ENCODE assay signal across 9 cellular contexts in the genomic region with DNA sequence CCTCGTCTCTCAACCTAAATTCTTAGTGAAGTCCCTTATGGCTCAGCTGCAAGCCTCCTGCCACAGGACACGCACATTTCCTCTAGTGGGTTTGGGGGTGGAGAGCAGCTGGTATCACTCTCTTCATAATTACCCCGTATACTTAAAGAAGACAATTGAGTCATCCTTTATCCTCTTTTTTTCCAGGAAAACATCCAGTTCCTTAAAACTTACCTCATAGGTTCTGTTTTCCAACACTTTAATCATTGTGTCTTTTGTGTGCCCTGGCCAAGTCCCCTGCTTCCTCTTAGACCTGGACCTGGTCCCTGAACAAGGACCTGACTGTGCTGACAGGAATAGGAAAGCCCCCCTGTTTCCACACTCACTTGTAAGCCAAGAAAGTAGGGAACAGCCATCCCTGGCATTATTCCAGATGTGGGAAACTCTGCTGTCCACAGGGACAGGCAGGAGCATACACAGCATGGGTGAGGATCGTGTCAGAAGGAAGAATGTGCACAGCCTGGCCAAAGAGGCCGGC. TPM values are rescaled to one million over a fixed set of nuclear protein-coding genes. Genes with fewer than 3 reads are reported as not detected.
DNase-seq lines count a peak whose midpoint lies in the region; ATAC-seq and TF ChIP-seq lines count a peak whose summit lies in the region.
"Had no signal": no experiment of that assay in that cellular context is flagged by ENCODE, and none has a peak within 500 bp of the region (broad histone marks: within the 10 kb centered on the region; RNA-seq: fewer than 3 reads in every experiment).

No MANE protein-coding gene starts in this region.

- peaks cover 9% of the 10 kb centered on the region for H3K9me3 Mint-ChIP-seq in T-helper 2 cell treated with Interferon-gamma antibody and Interleukin-4, amounts not matched to agents 5 μg/mL and 100 μg/mL, for 36 hours
- H3K9me3 Mint-ChIP-seq in activated CD8-positive, alpha-beta T cell treated with anti-CD3 and anti-CD28 coated beads for 36 hours = peaks cover 11% of the 10 kb centered on the region

- H3K9me3 ChIP-seq in heart left ventricle = peaks cover 0 to 15% (median 0%) of the 10 kb centered on the region in 12 donors
- no peaks in the 10 kb centered on the region for H3K9me3 ChIP-seq in spleen

- intact Hi-C loops in activated CD8-positive, alpha-beta T cell treated with anti-CD3 and anti-CD28 coated beads for 36 hours (cut with micrococcal nuclease) = loop anchor here (5.0 kb wide), 1 partner anchor 36 kb away; no protein-coding TSS in a partner anchor
- intact Hi-C loops in heart left ventricle (cut with DNase I) = no loop called here
- intact Hi-C loops in spleen (cut with DNase I; ENCODE audit: low total_unique reads) = no loop called here

- no peaks in the 10 kb centered on the region for H3K36me3 ChIP-seq in heart left ventricle
- no peaks in the 10 kb centered on the region for H3K36me3 ChIP-seq in spleen

- H3K4me1 ChIP-seq in heart left ventricle (peaks cover 0 to 35% (median 0%) of the 10 kb centered on the region in 12 donors), spleen (peaks cover 0 to 27% (median 14%) of the 10 kb centered on the region in 6 donors)

- H3K36me3 Mint-ChIP-seq in T-helper 2 cell treated with Interferon-gamma antibody and Interleukin-4, amounts not matched to agents 5 μg/mL and 100 μg/mL, for 36 hours (ENCODE audit: low read depth) = peaks cover 5% of the 10 kb centered on the region
- H3K36me3 Mint-ChIP-seq in activated CD8-positive, alpha-beta T cell treated with anti-CD3 and anti-CD28 coated beads for 36 hours (ENCODE audit: low read depth) = peaks cover 21% of the 10 kb centered on the region

- peak overlapping the region; percentile 9 for H3K4me3 Mint-ChIP-seq in T-helper 2 cell treated with Interferon-gamma antibody and Interleukin-4, amounts not matched to agents 5 μg/mL and 100 μg/mL, for 36 hours
- peak overlapping the region; percentile 19 for H3K4me3 Mint-ChIP-seq in activated CD8-positive, alpha-beta T cell treated with anti-CD3 and anti-CD28 coated beads for 36 hours

- no peak for TF ChIP-seq CTCF in activated CD8-positive, alpha-beta T cell treated with anti-CD3 and anti-CD28 coated beads for 36 hours (IDR thresholded peaks at IDR 0.05)
- TF ChIP-seq CTCF in heart left ventricle (IDR thresholded peaks at IDR 0.05) (no peak), spleen (IDR thresholded peaks at IDR 0.05 in 8 of 11, conservative IDR thresholded peaks at IDR 0.05 in 3 of 11) (no peak)

- no peaks in the 10 kb centered on the region for H3K27me3 Mint-ChIP-seq in T-helper 2 cell treated with Interferon-gamma antibody and Interleukin-4, amounts not matched to agents 5 μg/mL and 100 μg/mL, for 36 hours (ENCODE audit: low read depth)
- no peaks in the 10 kb centered on the region for H3K27me3 Mint-ChIP-seq in activated CD8-positive, alpha-beta T cell treated with anti-CD3 and anti-CD28 coated beads for 36 hours

- peak overlapping the region; percentile 34 for H3K27ac Mint-ChIP-seq in T-helper 2 cell treated with Interferon-gamma antibody and Interleukin-4, amounts not matched to agents 5 μg/mL and 100 μg/mL, for 36 hours
- H3K27ac Mint-ChIP-seq in activated CD8-positive, alpha-beta T cell treated with anti-CD3 and anti-CD28 coated beads for 36 hours = peak overlapping the region; percentile 83

- H3K27ac ChIP-seq in heart left ventricle (peak overlapping the region in 6 of 12 donors; percentile 4 to 85 (median 30)), spleen (peak overlapping the region in 7 of 8 donors; percentile 29 to 65 (median 55))

- WGBS in heart left ventricle, 4 donors = 37 to 46% (median 41%) methylated on average over 5 of the region's 5 CpGs
- 27 to 40% (median 31%) methylated on average over 5 of the region's 5 CpGs for WGBS in spleen, 5 donors

- no peaks in the 10 kb centered on the region for H3K27me3 ChIP-seq in heart left ventricle
- H3K27me3 ChIP-seq in spleen (replicated peaks in 1 of 7) = no peaks in the 10 kb centered on the region

- DNase-seq in T-helper 2 cell treated with Interferon-gamma antibody and Interleukin-4, amounts not matched to agents 5 μg/mL and 100 μg/mL, for 36 hours (ENCODE audit: low spot score) = no peak
- no peak for DNase-seq in T-helper 2 cell
- DNase-seq in activated CD8-positive, alpha-beta T cell treated with anti-CD3 and anti-CD28 coated beads for 36 hours = peak; percentile 61
- DNase-seq in heart left ventricle = peak in 4 of 5 donors; percentile 22 to 58 (median 32)
- DNase-seq in spleen = no peak
- DNase-seq in superior temporal gyrus (ENCODE audit: extremely low spot score) = no peak
- DNase-seq: SHP77 treated with DMSO at 0.1 percent for 48 hours had no signal

- CTCF ChIA-PET in activated CD8-positive, alpha-beta T cell treated with anti-CD3 and anti-CD28 coated beads for 36 hours (lab: Charles Lee) = interaction anchor here (0.8 to 1.9 kb wide), 2 partner anchors 15 to 48 kb away, joined by 3 to 13 read pairs; no protein-coding TSS in a partner anchor

- POLR2A ChIA-PET in activated CD8-positive, alpha-beta T cell treated with anti-CD3 and anti-CD28 coated beads for 36 hours (lab: Charles Lee) = interaction anchor here (1.6 kb wide), 1 partner anchor 9 kb away, joined by 5 read pairs; no protein-coding TSS in a partner anchor

- no peak overlapping the region for H3K4me3 ChIP-seq in heart left ventricle
- H3K4me3 ChIP-seq in spleen = no peak overlapping the region

- ATAC-seq in activated CD8-positive, alpha-beta T cell treated with anti-CD3 and anti-CD28 coated beads for 36 hours = peak; percentile 43
- ATAC-seq in heart left ventricle = peak; percentile 68 to 89 (median 82)
- no peak for ATAC-seq in GM19395 (IDR thresholded peaks at IDR 0.05; ENCODE audit: unreplicated experiment)
- ATAC-seq in GM18870 (IDR thresholded peaks at IDR 0.05; ENCODE audit: unreplicated experiment) = no peak

- TF ChIP-seq POLR2A in heart left ventricle (IDR thresholded peaks at IDR 0.05) (no peak), spleen (IDR thresholded peaks at IDR 0.05) (no peak)

- H3K4me1 Mint-ChIP-seq in T-helper 2 cell treated with Interferon-gamma antibody and Interleukin-4, amounts not matched to agents 5 μg/mL and 100 μg/mL, for 36 hours (ENCODE audit: low read depth) = peaks cover 30% of the 10 kb centered on the region
- H3K4me1 Mint-ChIP-seq in activated CD8-positive, alpha-beta T cell treated with anti-CD3 and anti-CD28 coated beads for 36 hours (ENCODE audit: low read depth) = peaks cover 55% of the 10 kb centered on the region

RNA-seq across cellular contexts. Expression of a gene that starts 42.3 kb away (rescaled TPM):
- 10 to 100 TPM; 43.2 to 44.8 TPM for total RNA-seq in activated CD8-positive, alpha-beta T cell treated with anti-CD3 and anti-CD28 coated beads for 36 hours
- total RNA-seq in heart left ventricle = 10 to 100 TPM; 10.8 to 47.3 (median 16.2) TPM
- polyA plus RNA-seq in heart left ventricle = 1 to 10 TPM; 7.8 to 9.2 TPM
- total RNA-seq in spleen = 10 to 100 TPM; 11.3 to 25.8 (median 20.8) TPM
- polyA plus RNA-seq in spleen = 1 to 10 TPM; 5.3 to 8.3 (median 8.1) TPM

RNA-seq across cellular contexts. Expression of a gene that starts 52.1 kb away (rescaled TPM):
- total RNA-seq in activated CD8-positive, alpha-beta T cell treated with anti-CD3 and anti-CD28 coated beads for 36 hours = 10 to 100 TPM; 70.8 to 72.2 TPM
- total RNA-seq in heart left ventricle = 10 to 100 TPM in 3 of 9 donors, 1 to 10 TPM in 3, under 1 TPM in 3; 0.32 to 21.5 (median 3.1) TPM
- 1 to 10 TPM in 1 of 2 donors, under 1 TPM in 1; 0.53 to 1.1 TPM for polyA plus RNA-seq in heart left ventricle
- total RNA-seq in spleen = 10 to 100 TPM; 22.0 to 36.7 (median 27.2) TPM
- 1 to 10 TPM; 4.0 to 4.6 (median 4.1) TPM for polyA plus RNA-seq in spleen

Comparison
In these comparisons a context has a peak if more than half of its experiments do, and no peak if none do; other contexts are left out.
1. DNase-seq: peak in activated CD8-positive, alpha-beta T cell treated with anti-CD3 and anti-CD28 coated beads for 36 hours (single experiment) and heart left ventricle (4 of 5); none in T-helper 2 cell treated with Interferon-gamma antibody and Interleukin-4, amounts not matched to agents 5 μg/mL and 100 μg/mL, for 36 hours (single experiment), T-helper 2 cell (0 of 5), spleen (single experiment) and superior temporal gyrus (single experiment).
2. ATAC-seq: peak in activated CD8-positive, alpha-beta T cell treated with anti-CD3 and anti-CD28 coated beads for 36 hours (single experiment) and heart left ventricle (4 of 4); none in GM19395 (single experiment) and GM18870 (single experiment).